ENCODE assay signal across 1 cellular context in genomic region chr6:129661478-129662405, GRCh38.
TF ChIP-seq lines count a peak whose summit lies in the region.

No MANE protein-coding gene starts in this region.

TF ChIP-seq in HepG2, 621 proteins besides CTCF, POLR2A, EP300 and RAD21 (continued from another document and continues in another):
- TF ChIP-seq ZNF230 (CRISPR knock-in tag; IDR thresholded peaks at IDR 0.05) (0 out of 2 replicates have a peak, but pooled peaks have one; percentile 26), XRCC5 (optimal IDR thresholded peaks at IDR 0.05; ENCODE audit: low read length) (peak; percentile 59), NR2C2 (CRISPR knock-in tag; IDR thresholded peaks at IDR 0.05; ENCODE audit: borderline replicate concordance) (0 out of 2 replicates have a peak, but pooled peaks have one; percentile 18), LCORL (IDR thresholded peaks at IDR 0.05) (no peak), LCORL (CRISPR knock-in tag; IDR thresholded peaks at IDR 0.05) (0 out of 2 replicates have a peak, but pooled peaks have one; percentile 8), ZNF646 (CRISPR knock-in tag; IDR thresholded peaks at IDR 0.05) (peak; percentile 76), SALL1 (CRISPR knock-in tag; IDR thresholded peaks at IDR 0.05) (peak; percentile 39; the same call in 1 of the 2 replicates), THAP8 (CRISPR knock-in tag; IDR thresholded peaks at IDR 0.05; ENCODE audit: borderline replicate concordance) (no peak), HNF4A (CRISPR knock-in tag; IDR thresholded peaks at IDR 0.05) (peak; percentile 25), EHMT2 (IDR thresholded peaks at IDR 0.05; ENCODE audit: borderline replicate concordance, low read depth, low read length) (peak; percentile 71; the same call in 1 of the 2 replicates), ZNF644 (CRISPR knock-in tag; IDR thresholded peaks at IDR 0.05; ENCODE audit: low read depth) (peak; percentile 83), CREB3 (CRISPR knock-in tag; IDR thresholded peaks at IDR 0.05) (0 out of 2 replicates have a peak, but pooled peaks have one; percentile 42), HOXA5 (CRISPR knock-in tag; IDR thresholded peaks at IDR 0.05) (peak; percentile 24; the same call in 1 of the 2 replicates), AKNA (CRISPR knock-in tag; IDR thresholded peaks at IDR 0.05; ENCODE audit: borderline replicate concordance) (peak; percentile 55; the same call in 1 of the 2 replicates), CEBPZ (IDR thresholded peaks at IDR 0.05; ENCODE audit: low read length) (no peak), PAXIP1 (CRISPR knock-in tag; conservative IDR thresholded peaks at IDR 0.05) (0 out of 2 replicates have a peak, but pooled peaks have one; percentile 17), MBD4 (IDR thresholded peaks at IDR 0.05; ENCODE audit: borderline replicate concordance, low read length) (0 out of 2 replicates have a peak, but pooled peaks have one; percentile 15), MLX (CRISPR knock-in tag; IDR thresholded peaks at IDR 0.05) (no peak), ZNF572 (CRISPR knock-in tag; IDR thresholded peaks at IDR 0.05) (0 out of 2 replicates have a peak, but pooled peaks have one; percentile 43), ZNF350 (CRISPR knock-in tag; IDR thresholded peaks at IDR 0.05; ENCODE audit: borderline replicate concordance, low read depth) (peak; percentile 19; the same call in 1 of the 2 replicates), ZNF232 (CRISPR knock-in tag; IDR thresholded peaks at IDR 0.05; ENCODE audit: borderline replicate concordance) (0 out of 2 replicates have a peak, but pooled peaks have one; percentile 22), POGZ (CRISPR knock-in tag; IDR thresholded peaks at IDR 0.05) (peak; percentile 62), ISL2 (CRISPR knock-in tag; IDR thresholded peaks at IDR 0.05) (peak; percentile 66), ZNF367 (CRISPR knock-in tag; IDR thresholded peaks at IDR 0.05; ENCODE audit: borderline replicate concordance) (0 out of 2 replicates have a peak, but pooled peaks have one; percentile 74), RFX1 (IDR thresholded peaks at IDR 0.05) (peak; percentile 56; the same call in 1 of the 2 replicates), TBX3 (IDR thresholded peaks at IDR 0.05; ENCODE audit: borderline replicate concordance) (peak; percentile 30; the same call in 1 of the 2 replicates), SOX5 (CRISPR knock-in tag; IDR thresholded peaks at IDR 0.05; ENCODE audit: borderline replicate concordance) (peak; percentile 62; the same call in 1 of the 2 replicates), ZC3H4 (CRISPR knock-in tag; IDR thresholded peaks at IDR 0.05; ENCODE audit: borderline replicate concordance) (no peak), ZNF766 (CRISPR knock-in tag; IDR thresholded peaks at IDR 0.05; ENCODE audit: borderline replicate concordance) (0 out of 2 replicates have a peak, but pooled peaks have one; percentile 55), PHF21A (CRISPR knock-in tag; IDR thresholded peaks at IDR 0.05) (0 out of 2 replicates have a peak, but pooled peaks have one; percentile 27), ZMYM4 (CRISPR knock-in tag; IDR thresholded peaks at IDR 0.05) (peak; percentile 76), FOXO4 (CRISPR knock-in tag; conservative IDR thresholded peaks at IDR 0.05) (no peak)
